9 cellular contexts compared by ENCODE assay signal in the genomic region with DNA sequence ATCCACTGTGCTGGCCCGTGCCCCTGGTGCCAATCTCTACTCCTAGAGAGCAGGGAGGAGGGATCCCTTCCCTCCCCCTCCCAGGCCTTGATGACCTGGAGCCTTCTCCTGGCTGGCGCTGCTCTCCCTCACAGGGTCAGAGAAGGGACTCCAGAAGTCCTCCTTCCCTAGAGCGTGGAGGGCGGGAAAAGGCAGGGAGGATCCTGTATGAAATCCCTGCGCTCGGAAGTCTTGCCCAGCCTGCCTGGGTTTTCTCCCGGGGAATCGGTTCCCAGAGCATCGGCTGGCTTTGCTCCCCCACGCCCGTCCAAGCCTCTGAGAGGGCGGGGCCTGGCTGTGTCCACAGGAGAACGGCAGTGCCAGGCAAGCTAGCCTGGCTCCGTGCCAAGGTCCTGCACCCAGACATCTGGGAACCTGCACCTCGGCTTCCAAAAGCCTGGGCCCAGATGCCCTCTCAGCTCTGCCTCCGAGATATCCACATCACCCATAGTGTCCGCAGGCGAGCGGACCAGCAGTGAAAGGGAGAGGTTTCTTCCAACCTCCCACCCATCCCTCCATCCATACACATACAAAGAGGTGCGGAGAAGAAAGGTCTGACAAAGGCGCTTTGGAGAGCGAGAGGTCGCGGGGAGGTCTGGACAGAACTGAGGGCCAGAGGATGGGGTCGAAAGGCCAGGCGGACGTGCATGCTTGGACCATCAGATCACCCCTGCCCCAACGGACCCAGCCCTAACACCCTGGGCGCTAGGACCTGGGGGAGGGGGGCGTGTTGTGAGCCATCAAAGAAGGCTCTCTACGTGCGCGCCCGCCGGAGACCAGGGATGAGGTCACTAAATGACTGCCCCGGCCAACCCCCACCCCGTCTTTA. TPM values are rescaled to one million over a fixed set of nuclear protein-coding genes. Genes with fewer than 3 reads are reported as not detected.
A peak's percentile ranks its signal among the peaks of the same experiment; 100 is the strongest.
DNase-seq lines count a peak whose midpoint lies in the region; ATAC-seq and TF ChIP-seq lines count a peak whose summit lies in the region.
"Had no signal": no experiment of that assay in that cellular context is flagged by ENCODE, and none has a peak within 500 bp of the region (broad histone marks: within the 10 kb centered on the region; RNA-seq: fewer than 3 reads in every experiment).

No MANE protein-coding gene starts in this region.

- no peak for ATAC-seq in stimulated activated naive CD8-positive, alpha-beta T cell treated with anti-CD3 and anti-CD28 coated beads, Interleukin-15, Interleukin-2, amounts not matched to agents 100 U/mL and 50 U/mL, for 24 hours
- ATAC-seq in GM18520 (IDR thresholded peaks at IDR 0.05; ENCODE audit: unreplicated experiment) (no peak), HG03280 (IDR thresholded peaks at IDR 0.05; ENCODE audit: unreplicated experiment) (no peak)

- TF ChIP-seq CTCF in HFFc6 (IDR thresholded peaks at IDR 0.05): no peak
- no peak for TF ChIP-seq CTCF in lower leg skin (IDR thresholded peaks at IDR 0.05)

- no peak overlapping the region for H3K27ac ChIP-seq in ACC112 (ENCODE audit: low read depth, low read length)

- TF ChIP-seq POLR2A in lower leg skin (IDR thresholded peaks at IDR 0.05): no peak

- H3K36me3 Mint-ChIP-seq in HFFc6 (ENCODE audit: low read depth): no peaks in the 10 kb centered on the region

- peak overlapping the region; percentile 87 for H3K4me3 ChIP-seq in ACC112 (ENCODE audit: low read depth, low read length)
- H3K4me3 ChIP-seq in lower leg skin (ENCODE audit: low read depth, poor library complexity, severe bottlenecking): peak overlapping the region; percentile 61

- no peaks in the 10 kb centered on the region for H3K9me3 Mint-ChIP-seq in HFFc6
- H3K9me3 Mint-ChIP-seq: dendritic cell treated with granulocyte-macrophage colony-stimulating factor and Interleukin-4, amounts not matched to agents 40 ng/mL and 50 ng/mL, for 4 days had no signal

- peaks cover 4% of the 10 kb centered on the region; the same call in 1 of the 2 replicates for H3K27me3 ChIP-seq in ACC112 (ENCODE audit: insufficient read depth, low read length)

- H3K4me3 Mint-ChIP-seq in HFFc6: peak overlapping the region; percentile 72

- intact Hi-C loops in lower leg skin (cut with DNase I; ENCODE audit: low total_unique reads): no loop called here

- H3K27me3 Mint-ChIP-seq in HFFc6 (ENCODE audit: insufficient read depth): peaks cover 34% of the 10 kb centered on the region

- H3K79me2 ChIP-seq in ACC112 (ENCODE audit: control insufficient read depth, insufficient read depth, low read length, unreplicated experiment): no peaks in the 10 kb centered on the region

- no peaks in the 10 kb centered on the region for H3K36me3 ChIP-seq in ACC112 (ENCODE audit: insufficient read depth, low read length)

- H3K4me1 Mint-ChIP-seq in HFFc6 (ENCODE audit: low read depth): peaks cover 19% of the 10 kb centered on the region

- H2AFZ ChIP-seq in ACC112 (ENCODE audit: low read length, unreplicated experiment): no peak overlapping the region

- DNase-seq in HFFc6 (no peak), UCSD-AML1 (lab: John Stamatoyannopoulos, UW; ENCODE audit: unreplicated experiment) (peak; percentile 28), lower leg skin (ENCODE audit: low spot score in 2 of 2) (peak in 1 of 2 donors; percentile 94)
- peak; percentile 41 for DNase-seq in effector CD4-positive, alpha-beta T cell
- peak; percentile 48 for DNase-seq in stimulated activated naive CD8-positive, alpha-beta T cell treated with anti-CD3 and anti-CD28 coated beads, Interleukin-15, Interleukin-2, amounts not matched to agents 100 U/mL and 50 U/mL, for 24 hours

- 5 to 6% methylated on average over 32 to 37 of the region's 37 CpGs for WGBS in lower leg skin, 2 donors

- H3K27ac Mint-ChIP-seq in HFFc6: no peak overlapping the region
- H3K27ac Mint-ChIP-seq: dendritic cell treated with granulocyte-macrophage colony-stimulating factor and Interleukin-4, amounts not matched to agents 40 ng/mL and 50 ng/mL, for 4 days had no signal

- H3K4me1 ChIP-seq in ACC112 (ENCODE audit: control insufficient read depth, insufficient read depth, low read length, unreplicated experiment): peaks cover 11% of the 10 kb centered on the region

RNA-seq across cellular contexts. Expression of a gene that starts 1.1 kb away (rescaled TPM):
- total RNA-seq in HFFc6 (2021; fragmentation: NEBNext Ultra II Directional; extraction: Animal tissue kit (Norgen Biotek cat#: 25700)): 1 to 10 TPM in 3 of 6 experiments, under 1 TPM in 3; 0.62 to 1.3 (median 1.0) TPM
- total RNA-seq in lower leg skin: 10 to 100 TPM in 1 of 4 donors, 1 to 10 TPM in 2, under 1 TPM in 1; 0.42 to 10.7 (median 3.7) TPM

RNA-seq across cellular contexts. Expression of a gene that starts 36.1 kb away (rescaled TPM):
- total RNA-seq in HFFc6 (2021; fragmentation: NEBNext Ultra II Directional; extraction: Animal tissue kit (Norgen Biotek cat#: 25700)): not detected
- total RNA-seq in lower leg skin: not detected

RNA-seq across cellular contexts. Expression of a gene that starts 47.5 kb away (rescaled TPM):
- under 1 TPM in 1 of 6 experiments, not detected in 5; 0.43 TPM for total RNA-seq in HFFc6 (2021; fragmentation: NEBNext Ultra II Directional; extraction: Animal tissue kit (Norgen Biotek cat#: 25700))
- not detected for total RNA-seq in lower leg skin

RNA-seq across cellular contexts. Expression of a gene that starts 59.2 kb away (rescaled TPM):
- total RNA-seq in HFFc6 (2021; fragmentation: NEBNext Ultra II Directional; extraction: Animal tissue kit (Norgen Biotek cat#: 25700)): not detected
- 1 to 10 TPM; 6.2 to 9.7 (median 9.0) TPM for total RNA-seq in lower leg skin
